In genomic region chr9:109083141-109083540, GRCh38 we compare ENCODE assay signal across 26 cellular contexts.
"Had no signal": no experiment of that assay in that cellular context is flagged by ENCODE, and none has a peak within 500 bp of the region (broad histone marks: within the 10 kb centered on the region; RNA-seq: fewer than 3 reads in every experiment).

No MANE protein-coding gene starts in this region.

- H3K4me3 Mint-ChIP-seq: activated CD8-positive, alpha-beta memory T cell treated with anti-CD3 and anti-CD28 coated beads, Interleukin-2, amount 10 ng/mL, durations not matched to agents 7 days and 5 days; activated naive CD4-positive, alpha-beta T cell treated with anti-CD3 and anti-CD28 coated beads, Interleukin-2, amount 10 ng/mL, durations not matched to agents 7 days and 5 days; activated T-cell treated with anti-CD3 and anti-CD28 coated beads, Interleukin-2, amount 50 U/mL, for 4 hours had no signal

- ATAC-seq: activated CD4-positive, CD25-positive, alpha-beta regulatory T cell treated with anti-CD3 and anti-CD28 coated beads, Interleukin-2, amount 50 U/mL, for 24 hours; activated CD8-positive, alpha-beta memory T cell treated with anti-CD3 and anti-CD28 coated beads, Interleukin-2, amount 10 ng/mL, durations not matched to agents 7 days and 5 days; activated T-cell treated with anti-CD3 and anti-CD28 coated beads, Interleukin-2, amount 50 U/mL, for 4 hours; body of pancreas had no signal

- H3K27me3 Mint-ChIP-seq: activated CD8-positive, alpha-beta memory T cell treated with anti-CD3 and anti-CD28 coated beads, Interleukin-2, amount 10 ng/mL, durations not matched to agents 7 days and 5 days; activated naive CD4-positive, alpha-beta T cell treated with anti-CD3 and anti-CD28 coated beads, Interleukin-2, amount 10 ng/mL, durations not matched to agents 7 days and 5 days had no signal

- H3K27ac Mint-ChIP-seq: activated CD8-positive, alpha-beta memory T cell treated with anti-CD3 and anti-CD28 coated beads, Interleukin-2, amount 10 ng/mL, durations not matched to agents 7 days and 5 days; activated naive CD4-positive, alpha-beta T cell treated with anti-CD3 and anti-CD28 coated beads, Interleukin-2, amount 10 ng/mL, durations not matched to agents 7 days and 5 days; activated T-helper 2 cell treated with anti-CD3 and anti-CD28 coated beads, Interferon-gamma antibody, Interleukin-2, Interleukin-4, amounts not matched to agents 10 μg/mL and 5 μg/mL and 100 μg/mL, durations not matched to agents 14 hours and 24 hours and 36 hours had no signal

- H3K4me1 Mint-ChIP-seq: activated naive CD4-positive, alpha-beta T cell treated with anti-CD3 and anti-CD28 coated beads, Interleukin-2, amount 10 ng/mL, durations not matched to agents 7 days and 5 days had no signal

- H3K9me3 Mint-ChIP-seq: activated naive CD4-positive, alpha-beta T cell treated with anti-CD3 and anti-CD28 coated beads, Interleukin-2, amount 10 ng/mL, durations not matched to agents 7 days and 5 days; activated T-cell treated with anti-CD3 and anti-CD28 coated beads, Interleukin-2, amount 50 U/mL, for 4 hours; activated T-helper 2 cell treated with anti-CD3 and anti-CD28 coated beads, Interferon-gamma antibody, Interleukin-2, Interleukin-4, amounts not matched to agents 10 μg/mL and 5 μg/mL and 100 μg/mL, durations not matched to agents 14 hours and 24 hours and 36 hours had no signal

- FAIRE-seq: bronchial epithelial cell had no signal

- DNase-seq: activated CD4-positive, alpha-beta T cell treated with anti-CD3 and anti-CD28 coated beads for 4 hours; activated CD4-positive, alpha-beta T cell treated with anti-CD3 and anti-CD28 coated beads, Interleukin-2, amount 50 U/mL, for 48 hours; activated CD8-positive, alpha-beta memory T cell treated with anti-CD3 and anti-CD28 coated beads, Interleukin-2, amount 10 ng/mL, durations not matched to agents 7 days and 5 days; activated gamma-delta T cell treated with Interleukin-2 at 50 U/mL for 16 hours; activated naive CD4-positive, alpha-beta T cell treated with anti-CD3 and anti-CD28 coated beads, Interleukin-2, amount 10 ng/mL, durations not matched to agents 7 days and 5 days; activated T-cell treated with anti-CD3 and anti-CD28 coated beads, Interleukin-2, amount 50 U/mL, for 4 hours; amniotic stem cell; body of pancreas; central memory CD4-positive, alpha-beta T cell; MG63; MV-4-11; NCI-H1092 treated with DMSO at 0.1 percent for 48 hours; NCI-H1417 treated with DMSO at 0.1 percent for 48 hours; NCI-H1694; NCI-H2029 treated with DMSO at 0.1 percent for 48 hours; NCI-H510A treated with DMSO at 0.1 percent for 48 hours; NCI-H69; Peyer's patch; Right ventricle myocardium superior; SJCRH30; SK-N-SH; T-helper 1 cell; WERI-Rb-1 had no signal
